Comparison of ENCODE assay signal across 1 cellular context in genomic region chr12:27284021-27284420, GRCh38.
A peak's percentile ranks its signal among the peaks of the same experiment; 100 is the strongest.
TF ChIP-seq lines count a peak whose summit lies in the region.

No MANE protein-coding gene starts in this region.

TF ChIP-seq in GM12878, 131 proteins besides CTCF, POLR2A, EP300 and RAD21:
- 0 out of 2 replicates have a peak, but pooled peaks have one; percentile 7 for TF ChIP-seq MLLT1 (IDR thresholded peaks at IDR 0.05)
- no peak for TF ChIP-seq DPF2 (IDR thresholded peaks at IDR 0.05)
- TF ChIP-seq SREBF1 (IDR thresholded peaks at IDR 0.05; ENCODE audit: low read length) = no peak
